8 cellular contexts compared by ENCODE assay signal in the genomic region with DNA sequence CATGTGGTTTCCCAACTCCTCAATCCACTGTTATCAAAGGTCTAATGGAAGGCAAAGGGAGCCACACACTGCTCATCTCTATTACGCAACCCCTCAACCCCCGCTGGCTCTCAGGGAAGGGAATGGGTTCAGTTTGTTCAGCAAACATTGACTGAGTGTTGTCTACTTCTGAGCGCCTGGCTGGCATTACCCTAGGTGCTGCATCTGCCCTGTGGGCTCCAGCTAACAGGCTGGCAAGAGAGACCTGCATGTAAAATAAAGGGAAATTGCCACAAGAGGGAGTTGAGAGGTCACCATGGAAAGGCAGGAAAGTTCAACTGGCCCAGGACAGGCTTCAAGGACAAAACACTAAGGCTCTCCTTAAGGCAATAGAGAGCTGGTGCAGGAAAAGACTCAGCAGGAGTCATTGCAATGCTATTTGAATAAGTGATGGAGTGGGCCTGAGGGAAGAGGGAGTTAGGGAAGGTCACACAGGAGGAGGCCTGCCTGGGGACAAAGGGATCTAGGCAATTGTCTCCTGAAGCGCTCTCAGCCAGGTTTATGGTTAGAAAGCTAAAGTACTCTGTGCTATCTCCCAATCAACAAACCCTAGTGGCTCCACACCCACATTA. TPM values are rescaled to one million over a fixed set of nuclear protein-coding genes. Genes with fewer than 3 reads are reported as not detected.
DNase-seq lines count a peak whose midpoint lies in the region; ATAC-seq, FAIRE-seq and TF ChIP-seq lines count a peak whose summit lies in the region.

No MANE protein-coding gene starts in this region.

- POLR2A ChIA-PET in GM12878 (lab: Charles Lee) = interaction anchor here (1.0 to 1.1 kb wide), 4 partner anchors 28 to 37 kb away, joined by 3 to 5 read pairs (median 4); no protein-coding TSS in a partner anchor

- RAD21 ChIA-PET in GM12878 (lab: Charles Lee; ENCODE audit: unreplicated experiment) = interaction anchor here (0.8 to 1.8 kb wide), 7 partner anchors 16 to 146 kb away, joined by 3 to 6 read pairs (median 5); a partner anchor contains a TSS

- peak; percentile 73 for FAIRE-seq in GM12878 (lab: Jason Lieb, UNC)

- no peak for TF ChIP-seq POLR2A in GM12878 (IDR thresholded peaks at IDR 0.05; ENCODE audit: low read depth, low read length)

- H3K27ac Mint-ChIP-seq in natural killer cell treated with Interleukin-12 subunit alpha and Interleukin-12 subunit beta and Interleukin-15 and Interleukin-18, amount 100 ng/mL, for 72 hours = no peak overlapping the region

- SMC1A ChIA-PET in GM12878 (lab: Charles Lee; ENCODE audit: uncharacterized antibody, unreplicated experiment) = interaction anchor here (0.7 to 3.5 kb wide), 9 partner anchors 13 to 93 kb away, joined by 3 to 24 read pairs (median 5); a partner anchor contains a TSS

- ATAC-seq in GM12878 = peak; percentile 48
- ATAC-seq in mucosa of descending colon = peak; percentile 69
- no peak for ATAC-seq in natural killer cell treated with Interleukin-12 subunit alpha and Interleukin-12 subunit beta and Interleukin-15 and Interleukin-18, amount 100 ng/mL, for 72 hours
- no peak for ATAC-seq in HG02870 (IDR thresholded peaks at IDR 0.05; ENCODE audit: unreplicated experiment)
- ATAC-seq in GM19467 (IDR thresholded peaks at IDR 0.05; ENCODE audit: unreplicated experiment) = no peak

- no peaks in the 10 kb centered on the region for H3K27me3 ChIP-seq in GM12878 (replicated peaks in 1 of 2; ENCODE audit: control insufficient read depth in 2 of 2, insufficient read depth in 2 of 2, low read length in 1 of 2)
- H3K27me3 ChIP-seq in smooth muscle cell (ENCODE audit: low read depth) = no peaks in the 10 kb centered on the region

- intact Hi-C loops in GM12878 (cut with micrococcal nuclease; ENCODE audit: unreplicated experiment) = no loop called here
- intact Hi-C loops in mucosa of descending colon (cut with DNase I, micrococcal nuclease) = no loop called here

- no peak overlapping the region for H3K4me3 ChIP-seq in GM12878
- H3K4me3 ChIP-seq in mucosa of descending colon = no peak overlapping the region
- H3K4me3 ChIP-seq in smooth muscle cell = no peak overlapping the region

- TF ChIP-seq CTCF in GM12878 (IDR thresholded peaks at IDR 0.05 in 2 of 3, conservative IDR thresholded peaks at IDR 0.05 in 1 of 3; ENCODE audit: control insufficient read depth in 2 of 3, extremely low read depth in 1 of 3, insufficient read depth in 1 of 3, low read depth in 3 of 3, low read length in 3 of 3) = peak in 2 of 3 experiments; percentile 19 to 33; a peak in 2 of 6 replicates
- TF ChIP-seq CTCF in mucosa of descending colon (IDR thresholded peaks at IDR 0.05) = no peak
- TF ChIP-seq CTCF in smooth muscle cell (IDR thresholded peaks at IDR 0.05; ENCODE audit: borderline replicate concordance, insufficient read depth, poor library complexity, severe bottlenecking) = no peak

- DNase-seq in GDM1 (lab: John Stamatoyannopoulos, UW) (peak; percentile 44), NCI-H1417 (lab: John Stamatoyannopoulos, UW) (peak; percentile 74 to 92 (median 89)), GM12878 (ENCODE audit: low read depth, low spot score) (no peak), mucosa of descending colon (no peak), smooth muscle cell (lab: John Stamatoyannopoulos, UW; ENCODE audit: unreplicated experiment) (no peak)
- DNase-seq in natural killer cell treated with Interleukin-12 subunit alpha and Interleukin-12 subunit beta and Interleukin-15 and Interleukin-18, amount 100 ng/mL, for 72 hours (ENCODE audit: low spot score) = no peak

- H2AFZ ChIP-seq in GM12878 (ENCODE audit: control insufficient read depth, low read depth, low read length) = no peak overlapping the region
- H2AFZ ChIP-seq in smooth muscle cell (ENCODE audit: low read depth) = no peak overlapping the region

- H3K4me3 Mint-ChIP-seq in natural killer cell treated with Interleukin-12 subunit alpha and Interleukin-12 subunit beta and Interleukin-15 and Interleukin-18, amount 100 ng/mL, for 72 hours = no peak overlapping the region

- H3F3A ChIP-seq in smooth muscle cell (ENCODE audit: low read depth) = peaks cover 10% of the 10 kb centered on the region

- H3K36me3 ChIP-seq in GM12878 (ENCODE audit: control insufficient read depth in 2 of 2, insufficient read depth in 2 of 2, low read length in 1 of 2) = peaks cover 0 to 1% of the 10 kb centered on the region in 2 experiments; a peak in 1 of 4 replicates
- no peaks in the 10 kb centered on the region for H3K36me3 ChIP-seq in mucosa of descending colon (ENCODE audit: low read depth)
- H3K36me3 ChIP-seq in smooth muscle cell (ENCODE audit: low read depth) = no peaks in the 10 kb centered on the region

- in situ Hi-C loops in GM12878 (cut with MboI) = no loop called here

- BruUV-seq in GM12878 (replicated peaks; lab: Mats Ljungman, UMichigan) = no TSS peak

- CTCF ChIA-PET in GM12878 (lab: Yijun Ruan, JAX) = interaction anchor here (0.6 to 8.0 kb wide), 16 partner anchors 9 to 170 kb away, joined by 3 to 66 read pairs (median 3); no protein-coding TSS in a partner anchor

- H3K9me3 ChIP-seq in GM12878 (replicated peaks; ENCODE audit: control insufficient read depth, insufficient read depth, low read length) = no peaks in the 10 kb centered on the region
- no peaks in the 10 kb centered on the region for H3K9me3 ChIP-seq in mucosa of descending colon
- no peaks in the 10 kb centered on the region for H3K9me3 ChIP-seq in smooth muscle cell (replicated peaks; ENCODE audit: low read depth)

- TF ChIP-seq EP300 in GM12878 (IDR thresholded peaks at IDR 0.05; ENCODE audit: borderline replicate concordance in 1 of 2, control insufficient read depth in 1 of 2, low read depth in 2 of 2, low read length in 2 of 2) = no peak

- peaks cover 14% of the 10 kb centered on the region; the same call in 1 of the 2 replicates for H3K4me1 ChIP-seq in GM12878 (ENCODE audit: control insufficient read depth, insufficient read depth, low read length)
- H3K4me1 ChIP-seq in mucosa of descending colon (ENCODE audit: low read depth) = peaks cover 7% of the 10 kb centered on the region
- peaks cover 13% of the 10 kb centered on the region for H3K4me1 ChIP-seq in smooth muscle cell (ENCODE audit: low read depth)

- peak; percentile 42 for TF ChIP-seq RAD21 in GM12878 (IDR thresholded peaks at IDR 0.05; ENCODE audit: insufficient read depth, low read depth, low read length)

- H3K27me3 Mint-ChIP-seq in natural killer cell treated with Interleukin-12 subunit alpha and Interleukin-12 subunit beta and Interleukin-15 and Interleukin-18, amount 100 ng/mL, for 72 hours = no peaks in the 10 kb centered on the region

- H3K9me3 Mint-ChIP-seq in natural killer cell treated with Interleukin-12 subunit alpha and Interleukin-12 subunit beta and Interleukin-15 and Interleukin-18, amount 100 ng/mL, for 72 hours = no peaks in the 10 kb centered on the region

- WGBS in GM12878 (ENCODE audit: insufficient coverage, insufficient replicate concordance, low lambda C conversion rate, missing lambda C conversion rate) = 96% methylated on average over 4 of the region's 4 CpGs
- 45% methylated on average over 4 of the region's 4 CpGs for WGBS in smooth muscle cell (ENCODE audit: low lambda C conversion rate)

- no peak overlapping the region for H3K27ac ChIP-seq in GM12878 (ENCODE audit: control insufficient read depth, insufficient read depth)
- H3K27ac ChIP-seq in smooth muscle cell (ENCODE audit: low read depth) = no peak overlapping the region

- H4K20me1 ChIP-seq in GM12878 (ENCODE audit: control insufficient read depth, insufficient read depth) = no peaks in the 10 kb centered on the region
- no peaks in the 10 kb centered on the region for H4K20me1 ChIP-seq in smooth muscle cell (ENCODE audit: low read depth)

- no peak overlapping the region for H3K9ac ChIP-seq in GM12878 (ENCODE audit: control insufficient read depth, insufficient read depth, low read length)
- H3K9ac ChIP-seq in smooth muscle cell (ENCODE audit: low read depth) = no peak overlapping the region

- H3K4me1 Mint-ChIP-seq in natural killer cell treated with Interleukin-12 subunit alpha and Interleukin-12 subunit beta and Interleukin-15 and Interleukin-18, amount 100 ng/mL, for 72 hours (ENCODE audit: low read depth in 2 of 2) = peaks cover 20 to 21% of the 10 kb centered on the region in 2 donors

- no peaks in the 10 kb centered on the region for H3K79me2 ChIP-seq in GM12878 (ENCODE audit: control insufficient read depth, insufficient read depth, low read length)
- H3K79me2 ChIP-seq in smooth muscle cell (ENCODE audit: low read depth) = peaks cover 6% of the 10 kb centered on the region

- H3K36me3 Mint-ChIP-seq in natural killer cell treated with Interleukin-12 subunit alpha and Interleukin-12 subunit beta and Interleukin-15 and Interleukin-18, amount 100 ng/mL, for 72 hours = no peaks in the 10 kb centered on the region

- H3K4me2 ChIP-seq in GM12878 (ENCODE audit: control insufficient read depth, insufficient read depth) (no peak overlapping the region), smooth muscle cell (no peak overlapping the region)

RNA-seq across cellular contexts. Expression of a gene that starts 5.5 kb away (rescaled TPM):
- 112 and 115 TPM in 2 replicates for total RNA-seq in GM12878 (2013; cell fraction: nucleolus; rRNA removed)
- 11.6 and 12.6 TPM in 2 replicates for total RNA-seq in GM12878 (2014; rRNA removed)
- 9.9 and 11.8 TPM in 2 replicates for total RNA-seq in GM12878 (2014; rRNA removed; fragmentation: Illumina TruSeq; extraction: Trizol)
- 29.0 and 33.6 TPM in 2 replicates for total RNA-seq in GM12878 (2021)
- polyA plus RNA-seq in GM12878 (2011; ENCODE audit: low read depth) = 10.5 TPM
- polyA plus RNA-seq in GM12878 (2011; rRNA removed) = 29.5 and 30.9 TPM in 2 replicates
- polyA plus RNA-seq in GM12878 (2011; cell fraction: cytosol; rRNA removed) = 17.7 and 18.8 TPM in 2 replicates
- 63.5 and 111 TPM in 2 replicates for polyA plus RNA-seq in GM12878 (2011; cell fraction: nucleus; rRNA removed)
- polyA plus RNA-seq in GM12878 (2012) = 14.3 and 14.7 TPM in 2 replicates
- 14.2 and 21.6 TPM in 2 replicates for polyA plus RNA-seq in GM12878 (2014; fragmentation: Illumina TruSeq; extraction: Trizol)
- polyA plus RNA-seq in GM12878 (2014; fragmentation: Nextera tagmentation; extraction: Ambion mirVana) = 1 to 10 TPM; 1.4 to 1.8 TPM
- 12.9 and 19.1 TPM in 2 replicates for polyA plus RNA-seq in GM12878 (2014; rRNA removed)
- 1 to 10 TPM; 4.1 to 5.6 TPM for polyA plus RNA-seq in GM12878 (2016; fragmentation: Nextera tagmentation; extraction: Ambion mirVana)
- polyA minus RNA-seq in GM12878 (2011; rRNA and poly(A)+ RNA removed) = 29.5 and 32.2 TPM in 2 replicates
- 7.1 and 7.5 TPM in 2 replicates for polyA minus RNA-seq in GM12878 (2011; cell fraction: cytosol; rRNA and poly(A)+ RNA removed)
- 57.9 and 58.6 TPM in 2 replicates for polyA minus RNA-seq in GM12878 (2011; cell fraction: nucleus; rRNA and poly(A)+ RNA removed)
- total RNA-seq in mucosa of descending colon = 10 to 100 TPM; 26.1 to 52.9 (median 46.0) TPM
- total RNA-seq in natural killer cell treated with Interleukin-12 subunit alpha and Interleukin-12 subunit beta and Interleukin-15 and Interleukin-18, amount 100 ng/mL, for 72 hours = 10 to 100 TPM; 34.6 to 53.1 TPM
- total RNA-seq in smooth muscle cell = 5.2 and 7.6 TPM in 2 replicates
- polyA plus RNA-seq in smooth muscle cell = 1.0 and 3.1 TPM in 2 replicates

RNA-seq across cellular contexts. Expression of a gene that starts 5.7 kb away (rescaled TPM):
- 35.3 and 40.5 TPM in 2 replicates for total RNA-seq in GM12878 (2013; cell fraction: nucleolus; rRNA removed)
- 7.0 and 12.5 TPM in 2 replicates for total RNA-seq in GM12878 (2014; rRNA removed)
- total RNA-seq in GM12878 (2014; rRNA removed; fragmentation: Illumina TruSeq; extraction: Trizol) = 5.4 and 6.7 TPM in 2 replicates
- total RNA-seq in GM12878 (2021) = 6.1 and 9.3 TPM in 2 replicates
- 9.2 TPM for polyA plus RNA-seq in GM12878 (2011; ENCODE audit: low read depth)
- 14.4 and 19.1 TPM in 2 replicates for polyA plus RNA-seq in GM12878 (2011; rRNA removed)
- polyA plus RNA-seq in GM12878 (2011; cell fraction: cytosol; rRNA removed) = 14.6 and 22.7 TPM in 2 replicates
- polyA plus RNA-seq in GM12878 (2011; cell fraction: nucleus; rRNA removed) = 73.6 and 82.3 TPM in 2 replicates
- 13.3 and 15.1 TPM in 2 replicates for polyA plus RNA-seq in GM12878 (2012)
- 12.3 and 12.7 TPM in 2 replicates for polyA plus RNA-seq in GM12878 (2014; fragmentation: Illumina TruSeq; extraction: Trizol)
- 1 to 10 TPM; 1.2 to 2.0 TPM for polyA plus RNA-seq in GM12878 (2014; fragmentation: Nextera tagmentation; extraction: Ambion mirVana)
- 20.0 and 20.4 TPM in 2 replicates for polyA plus RNA-seq in GM12878 (2014; rRNA removed)
- polyA plus RNA-seq in GM12878 (2016; fragmentation: Nextera tagmentation; extraction: Ambion mirVana) = 1 to 10 TPM; 1.1 to 2.4 TPM
- 13.1 and 15.2 TPM in 2 replicates for polyA minus RNA-seq in GM12878 (2011; rRNA and poly(A)+ RNA removed)
- 4.9 and 6.8 TPM in 2 replicates for polyA minus RNA-seq in GM12878 (2011; cell fraction: cytosol; rRNA and poly(A)+ RNA removed)
- polyA minus RNA-seq in GM12878 (2011; cell fraction: nucleus; rRNA and poly(A)+ RNA removed) = 11.6 and 18.4 TPM in 2 replicates
- total RNA-seq in mucosa of descending colon = 10 to 100 TPM; 23.4 to 44.4 (median 38.7) TPM
- total RNA-seq in natural killer cell treated with Interleukin-12 subunit alpha and Interleukin-12 subunit beta and Interleukin-15 and Interleukin-18, amount 100 ng/mL, for 72 hours = 10 to 100 TPM; 26.0 to 43.2 TPM
- total RNA-seq in smooth muscle cell = 9.0 and 10.6 TPM in 2 replicates
- polyA plus RNA-seq in smooth muscle cell = 4.8 and 11.8 TPM in 2 replicates

RNA-seq across cellular contexts. Expression of a gene that starts 32.1 kb away (rescaled TPM):
- 215 and 221 TPM in 2 replicates for total RNA-seq in GM12878 (2013; cell fraction: nucleolus; rRNA removed)
- 366 and 425 TPM in 2 replicates for total RNA-seq in GM12878 (2014; rRNA removed)
- 158 and 166 TPM in 2 replicates for total RNA-seq in GM12878 (2014; rRNA removed; fragmentation: Illumina TruSeq; extraction: Trizol)
- 459 and 487 TPM in 2 replicates for total RNA-seq in GM12878 (2021)
- 81.6 TPM for polyA plus RNA-seq in GM12878 (2011; ENCODE audit: low read depth)
- polyA plus RNA-seq in GM12878 (2011; rRNA removed) = 130 and 234 TPM in 2 replicates
- polyA plus RNA-seq in GM12878 (2011; cell fraction: cytosol; rRNA removed) = 334 and 445 TPM in 2 replicates
- polyA plus RNA-seq in GM12878 (2011; cell fraction: nucleus; rRNA removed) = 940 and 958 TPM in 2 replicates
- 135 and 178 TPM in 2 replicates for polyA plus RNA-seq in GM12878 (2012)
- polyA plus RNA-seq in GM12878 (2014; fragmentation: Illumina TruSeq; extraction: Trizol) = 95.4 and 174 TPM in 2 replicates
- 10 to 100 TPM; 54.5 to 99.5 TPM for polyA plus RNA-seq in GM12878 (2014; fragmentation: Nextera tagmentation; extraction: Ambion mirVana)
- 282 and 333 TPM in 2 replicates for polyA plus RNA-seq in GM12878 (2014; rRNA removed)
- polyA plus RNA-seq in GM12878 (2016; fragmentation: Nextera tagmentation; extraction: Ambion mirVana) = 100 to 1,000 TPM; 269 to 332 TPM
- 281 and 434 TPM in 2 replicates for polyA minus RNA-seq in GM12878 (2011; rRNA and poly(A)+ RNA removed)
- polyA minus RNA-seq in GM12878 (2011; cell fraction: cytosol; rRNA and poly(A)+ RNA removed) = 164 and 179 TPM in 2 replicates
- polyA minus RNA-seq in GM12878 (2011; cell fraction: nucleus; rRNA and poly(A)+ RNA removed) = 164 and 235 TPM in 2 replicates
- total RNA-seq in mucosa of descending colon = 10 to 100 TPM in 1 of 3 donors, 1 to 10 TPM in 2; 6.2 to 13.8 (median 7.3) TPM
- 10 to 100 TPM; 53.0 to 81.0 TPM for total RNA-seq in natural killer cell treated with Interleukin-12 subunit alpha and Interleukin-12 subunit beta and Interleukin-15 and Interleukin-18, amount 100 ng/mL, for 72 hours
- total RNA-seq in smooth muscle cell = 5.8 TPM in 1 of 2 replicates, not detected in the other
- polyA plus RNA-seq in smooth muscle cell = 1.5 TPM in 1 of 2 replicates, not detected in the other

RNA-seq across cellular contexts. Expression of a gene that starts 57.0 kb away (rescaled TPM):
- 12.2 and 13.4 TPM in 2 replicates for total RNA-seq in GM12878 (2013; cell fraction: nucleolus; rRNA removed)
- total RNA-seq in GM12878 (2014; rRNA removed) (3.4 and 4.0 TPM in 2 replicates), GM12878 (2014; rRNA removed; fragmentation: Illumina TruSeq; extraction: Trizol) (3.0 and 3.9 TPM in 2 replicates), GM12878 (2021) (7.3 and 8.7 TPM in 2 replicates), mucosa of descending colon (10 to 100 TPM; 10.7 to 35.3 (median 16.9) TPM), smooth muscle cell (19.9 and 21.8 TPM in 2 replicates)
- polyA plus RNA-seq in GM12878 (2011; ENCODE audit: low read depth) = 0.72 TPM
- polyA plus RNA-seq in GM12878 (2011; rRNA removed) (4.5 and 8.1 TPM in 2 replicates), GM12878 (2014; fragmentation: Illumina TruSeq; extraction: Trizol) (2.6 and 4.2 TPM in 2 replicates), GM12878 (2014; fragmentation: Nextera tagmentation; extraction: Ambion mirVana) (under 1 TPM; 0.27 to 0.60 TPM), GM12878 (2014; rRNA removed) (7.2 and 8.0 TPM in 2 replicates), GM12878 (2016; fragmentation: Nextera tagmentation; extraction: Ambion mirVana) (1 to 10 TPM; 3.8 to 6.0 TPM), smooth muscle cell (31.3 and 32.9 TPM in 2 replicates)
- polyA plus RNA-seq in GM12878 (2011; cell fraction: cytosol; rRNA removed) = 9.2 and 13.2 TPM in 2 replicates
- 34.2 and 38.3 TPM in 2 replicates for polyA plus RNA-seq in GM12878 (2011; cell fraction: nucleus; rRNA removed)
- polyA plus RNA-seq in GM12878 (2012) = 2.5 and 2.9 TPM in 2 replicates
- polyA minus RNA-seq in GM12878 (2011; rRNA and poly(A)+ RNA removed) = 12.3 and 13.9 TPM in 2 replicates
- 7.5 and 8.3 TPM in 2 replicates for polyA minus RNA-seq in GM12878 (2011; cell fraction: cytosol; rRNA and poly(A)+ RNA removed)
- polyA minus RNA-seq in GM12878 (2011; cell fraction: nucleus; rRNA and poly(A)+ RNA removed) = 9.1 and 18.5 TPM in 2 replicates
- total RNA-seq in natural killer cell treated with Interleukin-12 subunit alpha and Interleukin-12 subunit beta and Interleukin-15 and Interleukin-18, amount 100 ng/mL, for 72 hours = 10 to 100 TPM in 1 of 2 donors, 1 to 10 TPM in 1; 5.8 to 13.3 TPM

Comparison
In these comparisons a context has a peak if more than half of its experiments do, and no peak if none do; other contexts are left out.
1. DNase-seq: peak in GDM1 (single experiment) and NCI-H1417 (3 of 3); none in GM12878 (single experiment), mucosa of descending colon (0 of 3), natural killer cell treated with Interleukin-12 subunit alpha and Interleukin-12 subunit beta and Interleukin-15 and Interleukin-18, amount 100 ng/mL, for 72 hours (single experiment) and smooth muscle cell (single experiment).
2. ATAC-seq: peak in GM12878 (single experiment) and mucosa of descending colon (single experiment); none in natural killer cell treated with Interleukin-12 subunit alpha and Interleukin-12 subunit beta and Interleukin-15 and Interleukin-18, amount 100 ng/mL, for 72 hours (0 of 2), HG02870 (single experiment) and GM19467 (single experiment).
3. CTCF ChIP-seq: peak in GM12878 (2 of 3); none in mucosa of descending colon (single experiment) and smooth muscle cell (single experiment).